Comparison of ENCODE assay signal across 26 cellular contexts in the genomic region with DNA sequence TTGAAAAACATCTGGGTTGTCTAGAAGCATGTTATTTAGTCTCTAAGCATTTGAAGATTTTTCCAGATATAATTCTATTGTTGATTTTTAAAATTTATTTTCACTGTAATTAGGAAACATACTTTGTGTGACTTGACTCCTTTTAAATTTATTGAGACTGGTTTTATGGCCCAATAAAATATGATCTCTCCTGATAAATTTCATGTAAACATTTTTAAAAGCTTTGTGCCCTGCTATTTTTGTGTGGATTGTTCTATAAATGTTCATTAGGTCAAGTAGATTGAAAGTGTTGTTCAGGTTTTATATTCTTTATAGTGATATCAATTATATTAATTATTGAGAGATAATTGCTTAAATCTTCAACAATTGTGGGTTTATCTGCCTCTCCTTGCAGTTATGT.
"Had no signal": no experiment of that assay in that cellular context is flagged by ENCODE, and none has a peak within 500 bp of the region (broad histone marks: within the 10 kb centered on the region; RNA-seq: fewer than 3 reads in every experiment).

No MANE protein-coding gene starts in this region.

- DNase-seq: colonic mucosa; cortex of kidney; dermis blood vessel endothelial cell; dorsolateral prefrontal cortex; effector CD4-positive, alpha-beta T cell; effector CD8-positive, alpha-beta T cell; effector memory CD4-positive, alpha-beta T cell; effector memory CD8-positive, alpha-beta T cell; endodermal cell; erythroblast; esophagus squamous epithelium; foreskin fibroblast; foreskin keratinocyte; foreskin melanocyte; gastrocnemius medialis; glutamatergic neuron; head of caudate nucleus; heart left ventricle; heart right ventricle had no signal

- H3K36me3 ChIP-seq: colonic mucosa, esophagus muscularis mucosa, esophagus squamous epithelium, gastrocnemius medialis, gastroesophageal sphincter, heart left ventricle, heart right ventricle had no signal

- H3K27ac ChIP-seq: colonic mucosa, coronary artery, dorsolateral prefrontal cortex, epithelial cell of prostate, esophagus muscularis mucosa, esophagus squamous epithelium, foreskin keratinocyte, gastrocnemius medialis, gastroesophageal sphincter, heart left ventricle, heart right ventricle, hepatocyte had no signal

- H3K4me3 ChIP-seq: colonic mucosa, coronary artery, dorsolateral prefrontal cortex, esophagus muscularis mucosa, esophagus squamous epithelium, gastrocnemius medialis, gastroesophageal sphincter, heart left ventricle, heart right ventricle, hepatocyte had no signal

- ATAC-seq: effector memory CD8-positive, alpha-beta T cell; esophagus mucosa; foreskin keratinocyte; gastrocnemius medialis; gastroesophageal sphincter; heart left ventricle; heart right ventricle had no signal

- FAIRE-seq: endothelial cell of umbilical vein had no signal

- H3K4me1 ChIP-seq: colonic mucosa, esophagus muscularis mucosa, esophagus squamous epithelium, foreskin keratinocyte, gastrocnemius medialis, gastroesophageal sphincter, heart left ventricle, heart right ventricle had no signal

- H3K9me3 ChIP-seq: colonic mucosa, gastrocnemius medialis had no signal
